Comparison of ENCODE assay signal across 17 cellular contexts in the genomic region with DNA sequence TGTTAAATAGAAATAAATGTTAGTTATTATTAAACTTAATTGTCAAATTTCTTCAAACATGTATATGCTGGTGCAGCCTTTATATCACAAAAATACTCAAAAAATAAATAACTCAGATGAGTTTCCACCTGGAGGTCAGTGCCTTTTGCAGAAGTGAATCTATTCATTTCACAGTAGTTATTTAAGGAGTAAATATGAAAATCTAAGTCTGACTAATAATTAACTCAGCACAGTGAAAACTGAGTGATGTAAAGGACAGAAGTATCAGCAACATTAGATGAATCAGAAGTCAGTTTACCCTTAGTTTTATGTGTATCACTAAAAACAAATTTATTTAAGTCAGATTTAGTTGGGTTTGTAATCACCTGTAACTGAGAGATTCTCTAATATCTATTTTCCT.
DNase-seq lines count a peak whose midpoint lies in the region; ATAC-seq and FAIRE-seq lines count a peak whose summit lies in the region.
"Had no signal": no experiment of that assay in that cellular context is flagged by ENCODE, and none has a peak within 500 bp of the region (broad histone marks: within the 10 kb centered on the region; RNA-seq: fewer than 3 reads in every experiment).

No MANE protein-coding gene starts in this region.

- H3K27me3 Mint-ChIP-seq in activated CD4-positive, alpha-beta T cell treated with anti-CD3 and anti-CD28 coated beads, Interleukin-2, amount 10 ng/mL, durations not matched to agents 24 days and 14 days = no peaks in the 10 kb centered on the region

- no peaks in the 10 kb centered on the region for H3K4me1 Mint-ChIP-seq in activated CD4-positive, alpha-beta T cell treated with anti-CD3 and anti-CD28 coated beads, Interleukin-2, amount 10 ng/mL, durations not matched to agents 24 days and 14 days
- H3K4me1 Mint-ChIP-seq: nephron; stimulated activated effector memory CD8-positive, alpha-beta T cell treated with anti-CD3 and anti-CD28 coated beads, Interleukin-12 subunit alpha, Interleukin-12 subunit beta, amount 100 ng/mL, for 72 hours had no signal

- FAIRE-seq in GM18507 (lab: Jason Lieb, UNC) = peak; percentile 24
- FAIRE-seq: astrocyte had no signal

- peak; percentile 91 for ATAC-seq in GM19468 (IDR thresholded peaks at IDR 0.05; ENCODE audit: extremely low read depth, unreplicated experiment)
- ATAC-seq in HG02840 (IDR thresholded peaks at IDR 0.05; ENCODE audit: low FRiP score, unreplicated experiment) = peak; percentile 96
- ATAC-seq in HG03432 (IDR thresholded peaks at IDR 0.05; ENCODE audit: unreplicated experiment) = peak; percentile 96
- ATAC-seq in HG03025 (IDR thresholded peaks at IDR 0.05; ENCODE audit: low FRiP score, unreplicated experiment) = no peak
- ATAC-seq: stimulated activated effector memory CD8-positive, alpha-beta T cell treated with anti-CD3 and anti-CD28 coated beads, Interleukin-12 subunit alpha, Interleukin-12 subunit beta, amount 100 ng/mL, for 72 hours had no signal

- intact Hi-C loops in activated CD4-positive, alpha-beta T cell treated with anti-CD3 and anti-CD28 coated beads, Interleukin-2, amount 10 ng/mL, durations not matched to agents 24 days and 14 days (cut with micrococcal nuclease) = no loop called here

- no peak overlapping the region for H3K4me3 Mint-ChIP-seq in activated CD4-positive, alpha-beta T cell treated with anti-CD3 and anti-CD28 coated beads, Interleukin-2, amount 10 ng/mL, durations not matched to agents 24 days and 14 days
- H3K4me3 Mint-ChIP-seq: nephron; stimulated activated effector memory CD8-positive, alpha-beta T cell treated with anti-CD3 and anti-CD28 coated beads, Interleukin-12 subunit alpha, Interleukin-12 subunit beta, amount 100 ng/mL, for 72 hours had no signal

- H3K9me3 Mint-ChIP-seq in activated CD4-positive, alpha-beta T cell treated with anti-CD3 and anti-CD28 coated beads, Interleukin-2, amount 10 ng/mL, durations not matched to agents 24 days and 14 days = no peaks in the 10 kb centered on the region
- H3K9me3 Mint-ChIP-seq: nephron had no signal

- H3K36me3 Mint-ChIP-seq in activated CD4-positive, alpha-beta T cell treated with anti-CD3 and anti-CD28 coated beads, Interleukin-2, amount 10 ng/mL, durations not matched to agents 24 days and 14 days (ENCODE audit: low read depth) = no peaks in the 10 kb centered on the region
- H3K36me3 Mint-ChIP-seq: stimulated activated effector memory CD8-positive, alpha-beta T cell treated with anti-CD3 and anti-CD28 coated beads, Interleukin-12 subunit alpha, Interleukin-12 subunit beta, amount 100 ng/mL, for 72 hours had no signal

- DNase-seq in GM18507 (ENCODE audit: extremely low spot score, insufficient read length, low read depth) = no peak
- DNase-seq in T-helper 1 cell = no peak
- DNase-seq in cerebellar nuclear complex (lab: John Stamatoyannopoulos, UW) = no peak
- DNase-seq in activated CD4-positive, alpha-beta T cell treated with anti-CD3 and anti-CD28 coated beads, Interleukin-2, amount 10 ng/mL, durations not matched to agents 24 days and 14 days = no peak
- DNase-seq: activated CD4-positive, alpha-beta T cell treated with anti-CD3 and anti-CD28 coated beads, Interleukin-2, amount 50 U/mL, for 4 hours; Caco-2; retina; RPMI8226; stimulated activated CD4-positive, alpha-beta T cell treated with anti-CD3 and anti-CD28 coated beads, Interleukin-2, amount 100 ng/mL, for 24 hours; T-helper 9 cell had no signal

- no peak overlapping the region for H3K27ac Mint-ChIP-seq in activated CD4-positive, alpha-beta T cell treated with anti-CD3 and anti-CD28 coated beads, Interleukin-2, amount 10 ng/mL, durations not matched to agents 24 days and 14 days
- H3K27ac Mint-ChIP-seq: nephron; stimulated activated effector memory CD8-positive, alpha-beta T cell treated with anti-CD3 and anti-CD28 coated beads, Interleukin-12 subunit alpha, Interleukin-12 subunit beta, amount 100 ng/mL, for 72 hours had no signal
